ENCODE assay signal across 9 cellular contexts in genomic region chr7:46291601-46292150, GRCh38.
DNase-seq lines count a peak whose midpoint lies in the region; ATAC-seq and TF ChIP-seq lines count a peak whose summit lies in the region.
"Had no signal": no experiment of that assay in that cellular context is flagged by ENCODE, and none has a peak within 500 bp of the region (broad histone marks: within the 10 kb centered on the region; RNA-seq: fewer than 3 reads in every experiment).

No MANE protein-coding gene starts in this region.

- no peak overlapping the region for H3K4me3 ChIP-seq in cardiac fibroblast (replicated peaks in 1 of 2; ENCODE audit: low read depth in 2 of 2, low read length in 2 of 2)
- no peak overlapping the region for H3K4me3 ChIP-seq in retinal pigment epithelial cell (ENCODE audit: low read length)

- ATAC-seq in GM18508 (IDR thresholded peaks at IDR 0.05; ENCODE audit: insufficient read depth, unreplicated experiment) = peak; percentile 49
- ATAC-seq in HG03108 (IDR thresholded peaks at IDR 0.05; ENCODE audit: unreplicated experiment) = peak; percentile 58

- DNase-seq in cardiac fibroblast (ENCODE audit: low read depth in 2 of 2) (peak; percentile 84 to 94), retinal pigment epithelial cell (ENCODE audit: low read depth) (peak; percentile 14), NCI-H1436 (lab: John Stamatoyannopoulos, UW) (no peak), NCI-H82 (lab: John Stamatoyannopoulos, UW) (no peak), NCI-H2196 treated with DMSO at 0.1 percent for 48 hours (lab: John Stamatoyannopoulos, UW; ENCODE audit: unreplicated experiment) (no peak), DMS53 (lab: John Stamatoyannopoulos, UW) (no peak)
- DNase-seq: NCI-H526 treated with DMSO at 0.1 percent for 48 hours had no signal

- TF ChIP-seq CTCF in cardiac fibroblast (IDR thresholded peaks at IDR 0.05; ENCODE audit: low read depth, low read length) (no peak), retinal pigment epithelial cell (conservative IDR thresholded peaks at IDR 0.05; ENCODE audit: low read depth, low read length) (no peak)

Comparison
In these comparisons a context has a peak if more than half of its experiments do, and no peak if none do; other contexts are left out.
1. DNase-seq: peak in cardiac fibroblast (2 of 2) and retinal pigment epithelial cell (single experiment); none in NCI-H1436 (single experiment), NCI-H82 (single experiment), NCI-H2196 treated with DMSO at 0.1 percent for 48 hours (single experiment) and DMS53 (single experiment).